Comparison of ENCODE assay signal across 1 cellular context in the genomic region with DNA sequence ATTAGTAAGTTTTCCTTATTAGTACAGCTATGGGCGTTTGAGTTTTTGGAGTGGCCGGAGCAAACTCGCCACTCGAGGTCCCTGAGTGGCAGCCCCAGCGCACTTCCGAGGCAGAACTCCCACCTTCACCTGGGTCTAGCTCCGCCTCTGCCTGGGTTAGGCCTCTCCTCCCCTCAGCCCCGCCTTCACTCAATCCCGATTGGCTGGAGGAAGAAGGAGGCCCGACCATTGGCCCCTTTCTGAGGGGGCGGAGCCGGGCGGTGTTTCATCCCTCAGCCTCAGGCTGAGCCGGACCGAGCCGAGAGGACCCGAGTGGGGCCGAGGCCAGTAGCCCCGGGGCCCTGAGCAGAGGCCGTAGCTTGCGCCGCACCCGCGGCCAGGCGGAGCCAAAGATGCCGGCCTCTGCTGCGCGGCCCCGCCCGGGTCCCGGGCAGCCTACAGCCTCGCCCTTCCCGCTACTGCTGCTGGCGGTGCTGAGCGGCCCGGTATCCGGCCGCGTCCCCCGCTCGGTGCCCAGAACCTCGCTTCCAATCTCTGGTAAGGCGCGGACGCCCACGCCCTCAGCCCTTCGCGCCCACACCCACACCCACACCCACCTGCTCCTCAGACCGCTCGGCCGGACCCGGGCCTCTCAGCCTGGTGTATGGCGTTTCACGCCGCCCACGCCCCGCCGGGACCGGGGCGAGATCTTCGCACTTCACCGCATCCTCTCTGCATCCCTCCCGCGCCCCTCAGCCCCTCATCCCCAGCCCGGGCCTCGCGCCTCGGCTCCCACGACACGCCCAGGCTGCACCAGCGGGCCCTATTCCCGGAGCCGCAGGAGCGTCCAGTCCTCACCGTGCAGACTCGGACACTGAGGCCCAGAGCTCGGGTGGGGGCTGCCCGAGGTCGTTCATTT.
TF ChIP-seq lines count a peak whose summit lies in the region.

A gene with protein sequence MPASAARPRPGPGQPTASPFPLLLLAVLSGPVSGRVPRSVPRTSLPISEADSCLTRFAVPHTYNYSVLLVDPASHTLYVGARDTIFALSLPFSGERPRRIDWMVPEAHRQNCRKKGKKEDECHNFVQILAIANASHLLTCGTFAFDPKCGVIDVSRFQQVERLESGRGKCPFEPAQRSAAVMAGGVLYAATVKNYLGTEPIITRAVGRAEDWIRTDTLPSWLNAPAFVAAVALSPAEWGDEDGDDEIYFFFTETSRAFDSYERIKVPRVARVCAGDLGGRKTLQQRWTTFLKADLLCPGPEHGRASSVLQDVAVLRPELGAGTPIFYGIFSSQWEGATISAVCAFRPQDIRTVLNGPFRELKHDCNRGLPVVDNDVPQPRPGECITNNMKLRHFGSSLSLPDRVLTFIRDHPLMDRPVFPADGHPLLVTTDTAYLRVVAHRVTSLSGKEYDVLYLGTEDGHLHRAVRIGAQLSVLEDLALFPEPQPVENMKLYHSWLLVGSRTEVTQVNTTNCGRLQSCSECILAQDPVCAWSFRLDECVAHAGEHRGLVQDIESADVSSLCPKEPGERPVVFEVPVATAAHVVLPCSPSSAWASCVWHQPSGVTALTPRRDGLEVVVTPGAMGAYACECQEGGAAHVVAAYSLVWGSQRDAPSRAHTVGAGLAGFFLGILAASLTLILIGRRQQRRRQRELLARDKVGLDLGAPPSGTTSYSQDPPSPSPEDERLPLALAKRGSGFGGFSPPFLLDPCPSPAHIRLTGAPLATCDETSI (plus strand): TSS at position 263 of the 898 bp plus-strand sequence. CDS start 130 bp downstream, at position 393.

TF ChIP-seq in K562, 482 proteins besides CTCF, POLR2A, EP300 and RAD21 (continued from another document):
- TF ChIP-seq, protein P1, sequence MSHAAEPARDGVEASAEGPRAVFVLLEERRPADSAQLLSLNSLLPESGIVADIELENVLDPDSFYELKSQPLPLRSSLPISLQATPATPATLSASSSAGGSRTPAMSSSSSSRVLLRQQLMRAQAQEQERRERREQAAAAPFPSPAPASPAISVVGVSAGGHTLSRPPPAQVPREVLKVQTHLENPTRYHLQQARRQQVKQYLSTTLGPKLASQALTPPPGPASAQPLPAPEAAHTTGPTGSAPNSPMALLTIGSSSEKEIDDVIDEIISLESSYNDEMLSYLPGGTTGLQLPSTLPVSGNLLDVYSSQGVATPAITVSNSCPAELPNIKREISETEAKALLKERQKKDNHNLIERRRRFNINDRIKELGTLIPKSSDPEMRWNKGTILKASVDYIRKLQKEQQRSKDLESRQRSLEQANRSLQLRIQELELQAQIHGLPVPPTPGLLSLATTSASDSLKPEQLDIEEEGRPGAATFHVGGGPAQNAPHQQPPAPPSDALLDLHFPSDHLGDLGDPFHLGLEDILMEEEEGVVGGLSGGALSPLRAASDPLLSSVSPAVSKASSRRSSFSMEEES (CRISPR knock-in tag; IDR thresholded peaks at IDR 0.05): no peak
- 0 out of 2 replicates have a peak, but pooled peaks have one; percentile 26 for TF ChIP-seq GATAD2A (IDR thresholded peaks at IDR 0.05)
- TF ChIP-seq, protein P2, sequence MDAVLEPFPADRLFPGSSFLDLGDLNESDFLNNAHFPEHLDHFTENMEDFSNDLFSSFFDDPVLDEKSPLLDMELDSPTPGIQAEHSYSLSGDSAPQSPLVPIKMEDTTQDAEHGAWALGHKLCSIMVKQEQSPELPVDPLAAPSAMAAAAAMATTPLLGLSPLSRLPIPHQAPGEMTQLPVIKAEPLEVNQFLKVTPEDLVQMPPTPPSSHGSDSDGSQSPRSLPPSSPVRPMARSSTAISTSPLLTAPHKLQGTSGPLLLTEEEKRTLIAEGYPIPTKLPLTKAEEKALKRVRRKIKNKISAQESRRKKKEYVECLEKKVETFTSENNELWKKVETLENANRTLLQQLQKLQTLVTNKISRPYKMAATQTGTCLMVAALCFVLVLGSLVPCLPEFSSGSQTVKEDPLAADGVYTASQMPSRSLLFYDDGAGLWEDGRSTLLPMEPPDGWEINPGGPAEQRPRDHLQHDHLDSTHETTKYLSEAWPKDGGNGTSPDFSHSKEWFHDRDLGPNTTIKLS (IDR thresholded peaks at IDR 0.05; ENCODE audit: borderline replicate concordance, low read depth): no peak
- TF ChIP-seq HDAC1 (IDR thresholded peaks at IDR 0.05): 0 out of 4 replicates have a peak, but pooled peaks of 1 of the 2 experiments have one; percentile 40
- peak; percentile 23; the same call in 1 of the 2 replicates for TF ChIP-seq CXXC5 (CRISPR knock-in tag; IDR thresholded peaks at IDR 0.05)
- TF ChIP-seq HMGN3 (IDR thresholded peaks at IDR 0.05; ENCODE audit: borderline replicate concordance, extremely low read depth, insufficient read length, low read depth, low read length): peak; percentile 37
- TF ChIP-seq, protein P3, sequence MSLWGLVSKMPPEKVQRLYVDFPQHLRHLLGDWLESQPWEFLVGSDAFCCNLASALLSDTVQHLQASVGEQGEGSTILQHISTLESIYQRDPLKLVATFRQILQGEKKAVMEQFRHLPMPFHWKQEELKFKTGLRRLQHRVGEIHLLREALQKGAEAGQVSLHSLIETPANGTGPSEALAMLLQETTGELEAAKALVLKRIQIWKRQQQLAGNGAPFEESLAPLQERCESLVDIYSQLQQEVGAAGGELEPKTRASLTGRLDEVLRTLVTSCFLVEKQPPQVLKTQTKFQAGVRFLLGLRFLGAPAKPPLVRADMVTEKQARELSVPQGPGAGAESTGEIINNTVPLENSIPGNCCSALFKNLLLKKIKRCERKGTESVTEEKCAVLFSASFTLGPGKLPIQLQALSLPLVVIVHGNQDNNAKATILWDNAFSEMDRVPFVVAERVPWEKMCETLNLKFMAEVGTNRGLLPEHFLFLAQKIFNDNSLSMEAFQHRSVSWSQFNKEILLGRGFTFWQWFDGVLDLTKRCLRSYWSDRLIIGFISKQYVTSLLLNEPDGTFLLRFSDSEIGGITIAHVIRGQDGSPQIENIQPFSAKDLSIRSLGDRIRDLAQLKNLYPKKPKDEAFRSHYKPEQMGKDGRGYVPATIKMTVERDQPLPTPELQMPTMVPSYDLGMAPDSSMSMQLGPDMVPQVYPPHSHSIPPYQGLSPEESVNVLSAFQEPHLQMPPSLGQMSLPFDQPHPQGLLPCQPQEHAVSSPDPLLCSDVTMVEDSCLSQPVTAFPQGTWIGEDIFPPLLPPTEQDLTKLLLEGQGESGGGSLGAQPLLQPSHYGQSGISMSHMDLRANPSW (CRISPR knock-in tag; IDR thresholded peaks at IDR 0.05): no peak
- TF ChIP-seq TEAD4 (IDR thresholded peaks at IDR 0.05; ENCODE audit: low read length): peak; percentile 42; the same call in 1 of the 2 replicates
- no peak for TF ChIP-seq TEAD4 (CRISPR knock-in tag; IDR thresholded peaks at IDR 0.05; ENCODE audit: borderline replicate concordance)
